8 cellular contexts compared by ENCODE assay signal in genomic region chr12:56041579-56042429, GRCh38. TPM values are rescaled to one million over a fixed set of nuclear protein-coding genes. Genes with fewer than 3 reads are reported as not detected.
DNase-seq lines count a peak whose midpoint lies in the region; ATAC-seq, FAIRE-seq and TF ChIP-seq lines count a peak whose summit lies in the region.

RPS26 (plus strand) TSS chr12:56041918; CDS start chr12:56042167, 249 bp downstream.

- H3K4me1 ChIP-seq in pancreas (peaks cover 5 to 12% (median 5%) of the 10 kb centered on the region in 3 donors), tibial artery (peaks cover 10 to 21% (median 17%) of the 10 kb centered on the region in 4 donors)

- intact Hi-C loops in Right ventricle myocardium superior (cut with DNase I) (loop anchor here (5.0 kb wide), 1 partner anchor 45 kb away; the partner anchor contains the start of gene SUOX), pancreas (cut with DNase I) (no loop called here), tibial artery (cut with DNase I; ENCODE audit: low total_unique reads) (loop anchor here (5.0 kb wide), 1 partner anchor 45 kb away; the partner anchor contains the start of gene SUOX)

- H3K79me2 ChIP-seq in SU-DHL-6 (ENCODE audit: insufficient read depth, low read length), result peaks cover 21% of the 10 kb centered on the region

- H3K9me2 ChIP-seq in SU-DHL-6 (replicated peaks; ENCODE audit: insufficient read depth, low read length), result no peaks in the 10 kb centered on the region

- 0 out of 2 replicates have a peak, but pooled peaks cover 6% of the 10 kb centered on the region for H4K20me1 ChIP-seq in SU-DHL-6 (ENCODE audit: low read depth, low read length)

- 0 to 1% methylated on average over 50 of the region's 50 CpGs for WGBS in pancreas, 2 donors

- H3K4me2 ChIP-seq in SU-DHL-6 (ENCODE audit: low read depth, low read length, poor library complexity, severe bottlenecking), result peak within 1 kb of the TSS; percentile 94

- no peaks in the 10 kb centered on the region for H3K27me3 ChIP-seq in SU-DHL-6 (ENCODE audit: low read length)
- no peaks in the 10 kb centered on the region for H3K27me3 ChIP-seq in pancreas
- no peaks in the 10 kb centered on the region for H3K27me3 ChIP-seq in tibial artery

- H3K4me3 ChIP-seq in SU-DHL-6 (ENCODE audit: insufficient read depth, low read length, poor library complexity, severe bottlenecking) (peak within 1 kb of the TSS; percentile 90), pancreas (peak within 1 kb of the TSS; percentile 34 to 92 (median 69)), tibial artery (peak within 1 kb of the TSS; percentile 75 to 81)

- H3K27ac ChIP-seq in SU-DHL-6 (ENCODE audit: low read depth, low read length), result peak within 1 kb of the TSS; percentile 82
- H3K27ac ChIP-seq in pancreas, result peak within 1 kb of the TSS; percentile 69 to 90 (median 86)
- peak within 1 kb of the TSS; percentile 78 to 87 for H3K27ac ChIP-seq in tibial artery

- peak within 1 kb of the TSS; percentile 97 for H2AFZ ChIP-seq in SU-DHL-6 (ENCODE audit: low read depth, low read length, severe bottlenecking)

- H3K9ac ChIP-seq in SU-DHL-6 (ENCODE audit: low read length), result peak within 1 kb of the TSS; percentile 80

- peak; percentile 92 for DNase-seq in NCI-H128 (lab: John Stamatoyannopoulos, UW; ENCODE audit: unreplicated experiment)
- DNase-seq in activated naive CD8-positive, alpha-beta T cell treated with anti-CD3 and anti-CD28 coated beads, Interleukin-2, amount 50 U/mL, for 16 hours (ENCODE audit: low read depth, low spot score), result peak; percentile 75
- DNase-seq in Right ventricle myocardium superior, result peak; percentile 96
- DNase-seq in pancreas, result peak; percentile 89 to 97 (median 95)
- peak; percentile 97 to 98 for DNase-seq in tibial artery

- no peak for FAIRE-seq in pancreas (lab: Jason Lieb, UNC)

- TF ChIP-seq CTCF in GM12873 (IDR thresholded peaks at IDR 0.05; ENCODE audit: insufficient read depth, low read depth, low read length, missing control alignments) (peak; percentile 64), SU-DHL-6 (IDR thresholded peaks at IDR 0.05; ENCODE audit: insufficient read depth, low read length, poor library complexity, severe bottlenecking) (peak; percentile 66), pancreas (IDR thresholded peaks at IDR 0.05) (peak in 2 of 4 donors; percentile 11 to 28), tibial artery (IDR thresholded peaks at IDR 0.05) (peak; percentile 6 to 46)

- H3K9me3 ChIP-seq in SU-DHL-6 (ENCODE audit: insufficient read depth, low read length) (no peaks in the 10 kb centered on the region), pancreas (no peaks in the 10 kb centered on the region), tibial artery (no peaks in the 10 kb centered on the region)

- H3F3A ChIP-seq in SU-DHL-6 (ENCODE audit: insufficient read depth), result peaks cover 39% of the 10 kb centered on the region

- peak; percentile 94 for ATAC-seq in HG02759 (IDR thresholded peaks at IDR 0.05; ENCODE audit: unreplicated experiment)
- ATAC-seq in Right ventricle myocardium superior (ENCODE audit: poor library complexity), result peak; percentile 98
- peak; percentile 92 to 97 (median 94) for ATAC-seq in pancreas

- H3K36me3 ChIP-seq in SU-DHL-6 (ENCODE audit: low read length) (peaks cover 15% of the 10 kb centered on the region), pancreas (peaks cover 6 to 19% (median 12%) of the 10 kb centered on the region in 3 donors), tibial artery (peaks cover 23 to 41% (median 36%) of the 10 kb centered on the region in 3 donors)

RNA-seq across cellular contexts. Expression of gene RPS26, which starts in this region (rescaled TPM):
- total RNA-seq in Right ventricle myocardium superior (34.6 TPM), pancreas (10 to 100 TPM; 13.8 to 37.2 (median 27.5) TPM)
- polyA plus RNA-seq in pancreas, result 100 to 1,000 TPM; 438 to 593 TPM

Comparison
In these comparisons a context has a peak if more than half of its experiments do, and no peak if none do; other contexts are left out.
1. Peak in every context shown above with its lines: DNase-seq, ATAC-seq, H3K4me3 ChIP-seq and H3K27ac ChIP-seq.
2. intact Hi-C loops: an anchor here in Right ventricle myocardium superior (5.0 kb wide) and tibial artery (5.0 kb wide); none called in pancreas.